In genomic region chr3:174193559-174193958, GRCh38 we compare ENCODE assay signal across 24 cellular contexts.
DNase-seq lines count a peak whose midpoint lies in the region; ATAC-seq and TF ChIP-seq lines count a peak whose summit lies in the region.
"Had no signal": no experiment of that assay in that cellular context is flagged by ENCODE, and none has a peak within 500 bp of the region (broad histone marks: within the 10 kb centered on the region; RNA-seq: fewer than 3 reads in every experiment).

No MANE protein-coding gene starts in this region.

- no peak for TF ChIP-seq POLR2A in erythroblast (IDR thresholded peaks at IDR 0.05; ENCODE audit: low read length)

- H3K9me3 ChIP-seq in GM23248 (ENCODE audit: low read depth) (no peaks in the 10 kb centered on the region), adipocyte (ENCODE audit: control insufficient read depth, low read length) (no peaks in the 10 kb centered on the region)
- H3K9me3 ChIP-seq: BLaER1 treated with 17β-estradiol and CSF1 and Interleukin-3, amounts not matched to agents 10 nM and 100 nM; Peyer's patch had no signal

- no peaks in the 10 kb centered on the region for H4K20me1 ChIP-seq in GM23248 (ENCODE audit: insufficient read depth)
- H4K20me1 ChIP-seq: BLaER1 treated with 17β-estradiol and CSF1 and Interleukin-3, amounts not matched to agents 10 nM and 100 nM had no signal

- H3K9me2 ChIP-seq in GM23248 (ENCODE audit: insufficient read depth): no peaks in the 10 kb centered on the region

- peak overlapping the region; percentile 85 for H3K27ac Mint-ChIP-seq in osteocyte (ENCODE audit: unreplicated experiment)
- H3K27ac Mint-ChIP-seq: CD4-positive, alpha-beta T cell; T-helper 17 cell had no signal

- peaks cover 40% of the 10 kb centered on the region for H3K4me1 Mint-ChIP-seq in osteocyte (ENCODE audit: unreplicated experiment)
- H3K4me1 Mint-ChIP-seq: T-helper 17 cell had no signal

- 88 to 89% methylated on average over 1 of the region's 1 CpG for WGBS in GM23248 (ENCODE audit: low coverage in 1 of 2, low lambda C conversion rate in 2 of 2, missing lambda C conversion rate in 2 of 2), 2 experiments

- DNase-seq in AG20443 (ENCODE audit: low spot score): peak; percentile 10
- DNase-seq in GM23248: peak; percentile 5
- DNase-seq in adipocyte (ENCODE audit: low read depth): peak; percentile 27
- no peak for DNase-seq in osteocyte (ENCODE audit: extremely low spot score, unreplicated experiment)
- DNase-seq in erythroblast (lab: John Stamatoyannopoulos, UW): no peak
- no peak for DNase-seq in stimulated activated CD4-positive, alpha-beta T cell treated with anti-CD3 and anti-CD28 coated beads, Interleukin-15, amount 100 ng/mL, for 24 hours
- no peak for DNase-seq in NCI-H1930 (lab: John Stamatoyannopoulos, UW)
- no peak for DNase-seq in Right ventricle myocardium superior
- DNase-seq: CD4-positive, alpha-beta T cell; COR-L47; DMS53; GDM1; H7; KG1; MG63; NCI-H1105 treated with DMSO at 0.1 percent for 48 hours; NCI-H2029 treated with DMSO at 0.1 percent for 48 hours; NCI-H2227 treated with DMSO at 0.1 percent for 48 hours; NCI-H510A; Peyer's patch; SIG-M5; T-helper 17 cell had no signal

- no peaks in the 10 kb centered on the region for H3K36me3 Mint-ChIP-seq in osteocyte (ENCODE audit: unreplicated experiment)

- intact Hi-C loops in Right ventricle myocardium superior (cut with DNase I): no loop called here

- in situ Hi-C loops in GM23248 (cut with MboI): no loop called here

- no peak overlapping the region for H3K27ac ChIP-seq in GM23248
- H3K27ac ChIP-seq: BLaER1 treated with 17β-estradiol and CSF1 and Interleukin-3, amounts not matched to agents 10 nM and 100 nM; Peyer's patch; SK-N-MC had no signal

- no peaks in the 10 kb centered on the region for H3K79me2 ChIP-seq in GM23248 (ENCODE audit: insufficient read depth)

- no peak overlapping the region for H3K4me3 Mint-ChIP-seq in osteocyte (ENCODE audit: unreplicated experiment)
- H3K4me3 Mint-ChIP-seq: CD4-positive, alpha-beta T cell; T-helper 17 cell had no signal

- H3K36me3 ChIP-seq in GM23248 (ENCODE audit: low read depth) (no peaks in the 10 kb centered on the region), adipocyte (ENCODE audit: control insufficient read depth, insufficient read depth, low read length, severe bottlenecking) (no peaks in the 10 kb centered on the region)
- H3K36me3 ChIP-seq: BLaER1 treated with 17β-estradiol and CSF1 and Interleukin-3, amounts not matched to agents 10 nM and 100 nM; MG63; Peyer's patch had no signal

- no peak overlapping the region for H3K4me2 ChIP-seq in GM23248 (ENCODE audit: unreplicated experiment)
- H3K4me2 ChIP-seq: BLaER1 treated with 17β-estradiol and CSF1 and Interleukin-3, amounts not matched to agents 10 nM and 100 nM had no signal

- H3K9me3 Mint-ChIP-seq in osteocyte (ENCODE audit: unreplicated experiment): no peaks in the 10 kb centered on the region
- H3K9me3 Mint-ChIP-seq: CD4-positive, alpha-beta T cell had no signal

- no peak for TF ChIP-seq CTCF in osteocyte (IDR thresholded peaks at IDR 0.05)

- no peak overlapping the region for H3K4me3 ChIP-seq in GM23248
- no peak overlapping the region for H3K4me3 ChIP-seq in adipocyte (ENCODE audit: low read length)
- H3K4me3 ChIP-seq: BLaER1 treated with 17β-estradiol and CSF1 and Interleukin-3, amounts not matched to agents 10 nM and 100 nM; MG63; Peyer's patch; SK-N-MC had no signal

- H3K27me3 ChIP-seq in GM23248 (replicated peaks; ENCODE audit: insufficient read depth) (no peaks in the 10 kb centered on the region), adipocyte (replicated peaks; ENCODE audit: control insufficient read depth, insufficient read depth, low read length) (no peaks in the 10 kb centered on the region)
- H3K27me3 ChIP-seq: BLaER1 treated with 17β-estradiol and CSF1 and Interleukin-3, amounts not matched to agents 10 nM and 100 nM; MG63; Peyer's patch had no signal

- no peak overlapping the region for H2AFZ ChIP-seq in GM23248

- no peaks in the 10 kb centered on the region for H3F3A ChIP-seq in GM23248 (ENCODE audit: insufficient read depth)

- H3K27me3 Mint-ChIP-seq in osteocyte (ENCODE audit: unreplicated experiment): no peaks in the 10 kb centered on the region
- H3K27me3 Mint-ChIP-seq: CD4-positive, alpha-beta T cell; T-helper 17 cell had no signal

- H3K9ac ChIP-seq in GM23248 (no peak overlapping the region), adipocyte (ENCODE audit: low read length) (no peak overlapping the region)
- H3K9ac ChIP-seq: BLaER1 treated with 17β-estradiol and CSF1 and Interleukin-3, amounts not matched to agents 10 nM and 100 nM had no signal

- H3K4me1 ChIP-seq in GM23248 (ENCODE audit: insufficient read depth): peaks cover 9% of the 10 kb centered on the region
- peaks cover 3% of the 10 kb centered on the region for H3K4me1 ChIP-seq in adipocyte (ENCODE audit: control insufficient read depth, insufficient read depth, low read length)
- H3K4me1 ChIP-seq: Peyer's patch had no signal

- no peak for ATAC-seq in Right ventricle myocardium superior (ENCODE audit: poor library complexity)
- ATAC-seq: T-helper 17 cell had no signal

Comparison
In these comparisons a context has a peak if more than half of its experiments do, and no peak if none do; other contexts are left out.
1. DNase-seq: peak in AG20443 (single experiment), GM23248 (single experiment) and adipocyte (single experiment); none in osteocyte (single experiment), erythroblast (0 of 2), stimulated activated CD4-positive, alpha-beta T cell treated with anti-CD3 and anti-CD28 coated beads, Interleukin-15, amount 100 ng/mL, for 24 hours (single experiment), NCI-H1930 (0 of 2) and Right ventricle myocardium superior (single experiment).